In genomic region chr1:207868252-207868768, GRCh38 we compare ENCODE assay signal across 8 cellular contexts. TPM values are rescaled to one million over a fixed set of nuclear protein-coding genes. Genes with fewer than 3 reads are reported as not detected.
DNase-seq lines count a peak whose midpoint lies in the region; ATAC-seq and TF ChIP-seq lines count a peak whose summit lies in the region.

No MANE protein-coding gene starts in this region.

- H3K27me3 Mint-ChIP-seq in effector memory CD8-positive, alpha-beta T cell: no peaks in the 10 kb centered on the region

- peak in 1 of 2 donors; percentile 69 for TF ChIP-seq EP300 in tibial nerve (IDR thresholded peaks at IDR 0.05)

- no TSS peak for BruUV-seq in HCT116 (replicated peaks; lab: Mats Ljungman, UMichigan)

- no peak for TF ChIP-seq RAD21 in HCT116 (IDR thresholded peaks at IDR 0.05; ENCODE audit: low read depth)

- TF ChIP-seq CTCF in HCT116 (IDR thresholded peaks at IDR 0.05 in 2 of 3, conservative IDR thresholded peaks at IDR 0.05 in 1 of 3; ENCODE audit: borderline replicate concordance in 1 of 3, insufficient read depth in 1 of 3, low read depth in 2 of 3, low read length in 2 of 3) (no peak), SU-DHL-6 (IDR thresholded peaks at IDR 0.05; ENCODE audit: insufficient read depth, low read length, poor library complexity, severe bottlenecking) (no peak), tibial nerve (IDR thresholded peaks at IDR 0.05) (no peak)

- H3K79me2 ChIP-seq in HCT116 (ENCODE audit: insufficient read depth, low read length): peaks cover 15% of the 10 kb centered on the region; the same call in 1 of the 2 replicates
- H3K79me2 ChIP-seq in SU-DHL-6 (ENCODE audit: insufficient read depth, low read length): no peaks in the 10 kb centered on the region

- no peaks in the 10 kb centered on the region for H3F3A ChIP-seq in SU-DHL-6 (ENCODE audit: insufficient read depth)

- H3K9me3 ChIP-seq in HCT116 (ENCODE audit: control insufficient read depth in 1 of 2, insufficient read depth in 1 of 2, low read depth in 1 of 2, low read length in 2 of 2) (no peaks in the 10 kb centered on the region), SU-DHL-6 (ENCODE audit: insufficient read depth, low read length) (no peaks in the 10 kb centered on the region), tibial nerve (no peaks in the 10 kb centered on the region)

- H3K4me1 ChIP-seq in HCT116 (ENCODE audit: control insufficient read depth in 1 of 2, insufficient read depth in 2 of 2, low read length in 2 of 2): peaks cover 2 to 20% of the 10 kb centered on the region in 2 experiments; a peak in 2 of 4 replicates
- peaks cover 0 to 83% (median 58%) of the 10 kb centered on the region in 4 donors for H3K4me1 ChIP-seq in tibial nerve

- H3K4me2 ChIP-seq in HCT116 (ENCODE audit: low read length) (peak overlapping the region; percentile 77), SU-DHL-6 (ENCODE audit: low read depth, low read length, poor library complexity, severe bottlenecking) (peak overlapping the region; percentile 51)

- peak; percentile 46 for DNase-seq in EL
- DNase-seq in HCT116 (ENCODE audit: low read depth, low spot score): no peak
- DNase-seq in effector memory CD8-positive, alpha-beta T cell: peak in 1 of 3 experiments; percentile 29
- peak; percentile 89 for DNase-seq in mesenteric fat pad (ENCODE audit: low spot score)
- peak; percentile 48 to 68 for DNase-seq in tibial nerve (ENCODE audit: low spot score in 2 of 2)
- no peak for DNase-seq in NCI-H69 (lab: John Stamatoyannopoulos, UW)
- DNase-seq in GDM1 (lab: John Stamatoyannopoulos, UW): no peak

- H4K20me1 ChIP-seq in HCT116 (ENCODE audit: insufficient read depth): no peaks in the 10 kb centered on the region
- H4K20me1 ChIP-seq in SU-DHL-6 (ENCODE audit: low read depth, low read length): no peaks in the 10 kb centered on the region

- H3K27ac ChIP-seq in HCT116 (ENCODE audit: low read depth, low read length): peak overlapping the region; percentile 49; the same call in 1 of the 2 replicates
- no peak overlapping the region for H3K27ac ChIP-seq in SU-DHL-6 (ENCODE audit: low read depth, low read length)
- peak overlapping the region; percentile 94 to 99 (median 97) for H3K27ac ChIP-seq in tibial nerve

- H2AFZ ChIP-seq in HCT116 (ENCODE audit: low read depth, low read length, poor library complexity, severe bottlenecking) (no peak overlapping the region), SU-DHL-6 (ENCODE audit: low read depth, low read length, severe bottlenecking) (peak overlapping the region; percentile 78)

- H3K4me3 ChIP-seq in HCT116 (replicated peaks in 1 of 2; ENCODE audit: low read depth in 1 of 2, low read length in 2 of 2) (peak overlapping the region; percentile 74 to 92), SU-DHL-6 (ENCODE audit: insufficient read depth, low read length, poor library complexity, severe bottlenecking) (no peak overlapping the region), tibial nerve (peak overlapping the region; percentile 71 to 98 (median 84))

- peak; percentile 30 for ATAC-seq in HCT116
- peak; percentile 20 for ATAC-seq in effector memory CD8-positive, alpha-beta T cell (replicated peaks)

- H3K27me3 ChIP-seq in HCT116 (ENCODE audit: insufficient read depth, low read length) (no peaks in the 10 kb centered on the region), SU-DHL-6 (ENCODE audit: low read length) (no peaks in the 10 kb centered on the region), tibial nerve (no peaks in the 10 kb centered on the region)

- no peaks in the 10 kb centered on the region for H3K9me3 Mint-ChIP-seq in effector memory CD8-positive, alpha-beta T cell

- WGBS in tibial nerve, 2 donors: 0 to 2% methylated on average over 21 to 24 of the region's 24 CpGs

- peak overlapping the region; percentile 93 to 94 for H3K4me3 Mint-ChIP-seq in effector memory CD8-positive, alpha-beta T cell

- H3K9ac ChIP-seq in HCT116 (ENCODE audit: low read length): peak overlapping the region; percentile 86
- H3K9ac ChIP-seq in SU-DHL-6 (ENCODE audit: low read length): peak overlapping the region; percentile 45

- H3K36me3 ChIP-seq in HCT116 (ENCODE audit: control insufficient read depth in 1 of 2, insufficient read depth in 2 of 2, low read length in 2 of 2) (peaks cover 0 to 6% of the 10 kb centered on the region in 2 experiments; a peak in 1 of 4 replicates), SU-DHL-6 (ENCODE audit: low read length) (no peaks in the 10 kb centered on the region), tibial nerve (peaks cover 0 to 24% (median 0%) of the 10 kb centered on the region in 3 donors)

- H3K9me2 ChIP-seq in HCT116 (ENCODE audit: insufficient read depth) (no peaks in the 10 kb centered on the region), SU-DHL-6 (replicated peaks; ENCODE audit: insufficient read depth, low read length) (no peaks in the 10 kb centered on the region)

- RAD21 ChIA-PET in HCT116 (lab: Charles Lee; ENCODE audit: low non-redundant PET in 1 of 2, low total read pairs in 2 of 2, uncharacterized antibody in 2 of 2, unreplicated experiment in 2 of 2): interaction anchor here (1.4 to 2.0 kb wide), 2 partner anchors 39 to 40 kb away, joined by 4 to 8 read pairs; no protein-coding TSS in a partner anchor

- POLR2A ChIA-PET in HCT116 (lab: Charles Lee): no interaction called here

- peak overlapping the region; percentile 95 to 97 for H3K27ac Mint-ChIP-seq in effector memory CD8-positive, alpha-beta T cell

- H3K4me1 Mint-ChIP-seq in effector memory CD8-positive, alpha-beta T cell (ENCODE audit: low read depth in 2 of 2): peaks cover 67 to 70% of the 10 kb centered on the region in 2 donors

- CTCF ChIA-PET in HCT116 (lab: Charles Lee): interaction anchor here (0.7 to 2.6 kb wide), 17 partner anchors 10 to 130 kb away, joined by 3 to 30 read pairs (median 4); no protein-coding TSS in a partner anchor

- H3K36me3 Mint-ChIP-seq in effector memory CD8-positive, alpha-beta T cell (ENCODE audit: insufficient read depth): peaks cover 15% of the 10 kb centered on the region

- no peak for TF ChIP-seq POLR2A in HCT116 (IDR thresholded peaks at IDR 0.05; ENCODE audit: borderline replicate concordance, extremely low read depth, insufficient read depth, insufficient read length)
- peak in 1 of 2 donors; percentile 36 for TF ChIP-seq POLR2A in tibial nerve (IDR thresholded peaks at IDR 0.05)

- intact Hi-C loops in HCT116 (cut with micrococcal nuclease): no loop called here

TF ChIP-seq in HCT116, 20 proteins besides CTCF, POLR2A, EP300 and RAD21:
- TF ChIP-seq JUND (IDR thresholded peaks at IDR 0.05) (no peak), POLR2AphosphoS5 (IDR thresholded peaks at IDR 0.05; ENCODE audit: low read depth, low read length) (peak; percentile 41; the same call in 1 of the 2 replicates), ATF3 (IDR thresholded peaks at IDR 0.05) (no peak), FOSL1 (IDR thresholded peaks at IDR 0.05; ENCODE audit: low read depth) (no peak), SIN3A (IDR thresholded peaks at IDR 0.05; ENCODE audit: low read depth) (no peak), ELF1 (IDR thresholded peaks at IDR 0.05; ENCODE audit: borderline replicate concordance, low read depth) (no peak), ZFX (IDR thresholded peaks at IDR 0.05) (no peak)
TF ChIP-seq in HCT116: peak in this region for 1.

RNA-seq across cellular contexts. Expression of gene CD34, which starts 42.6 kb away (rescaled TPM):
- 0.07 TPM for total RNA-seq in HCT116 (2021; ENCODE audit: unreplicated experiment)
- polyA plus RNA-seq in HCT116 (2012): not detected in 2 replicates
- total RNA-seq in mesenteric fat pad: 45.5 TPM
- total RNA-seq in tibial nerve: 10 to 100 TPM; 38.5 to 73.7 (median 55.3) TPM

Comparison
In these comparisons a context has a peak if more than half of its experiments do, and no peak if none do; other contexts are left out.
1. DNase-seq: peak in EL (single experiment), mesenteric fat pad (single experiment) and tibial nerve (2 of 2); none in HCT116 (single experiment), NCI-H69 (single experiment) and GDM1 (single experiment).
2. RNA of gene CD34, which starts 42.6 kb away (total RNA-seq): 38.5 to 73.7 TPM in tibial nerve and 45.5 TPM in mesenteric fat pad (single experiment); 0.07 TPM in HCT116 (single experiment); every median in the first group is over 10 times any median in the second.